Comparison of ENCODE assay signal across 27 cellular contexts in the genomic region with DNA sequence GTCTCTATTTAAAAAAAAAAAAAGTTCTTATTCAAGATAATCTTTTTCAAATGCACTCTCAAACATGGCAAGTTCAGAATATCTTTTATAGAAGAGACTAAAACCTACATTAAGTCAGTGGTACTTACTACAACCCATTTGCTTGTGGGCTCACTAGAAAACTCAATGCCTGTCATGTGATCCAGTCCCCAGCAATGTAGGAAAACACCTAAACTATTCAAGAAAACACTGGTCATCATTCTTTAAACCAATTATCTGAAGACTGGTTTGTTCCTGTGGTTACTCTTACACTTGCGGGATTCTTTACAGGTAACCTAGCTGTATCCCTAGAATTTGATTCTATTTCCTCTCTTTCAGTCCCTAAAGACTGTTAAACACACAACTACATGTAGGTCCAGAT.
"Had no signal": no experiment of that assay in that cellular context is flagged by ENCODE, and none has a peak within 500 bp of the region (broad histone marks: within the 10 kb centered on the region; RNA-seq: fewer than 3 reads in every experiment).

No MANE protein-coding gene starts in this region.

- H3K27ac Mint-ChIP-seq: activated naive CD4-positive, alpha-beta T cell treated with anti-CD3 and anti-CD28 coated beads for 36 hours; activated naive CD8-positive, alpha-beta T cell treated with anti-CD3 and anti-CD28 coated beads, Interleukin-2, amount 50 U/mL, for 24 hours; activated T-cell treated with anti-CD3 and anti-CD28 coated beads, Interleukin-2, amount 50 U/mL, for 24 hours; activated T-helper 2 cell treated with anti-CD3 and anti-CD28 coated beads, Interferon-gamma antibody, Interleukin-2, Interleukin-4, amounts not matched to agents 10 μg/mL and 5 μg/mL and 100 μg/mL, durations not matched to agents 14 hours and 24 hours and 36 hours; dendritic cell treated with granulocyte-macrophage colony-stimulating factor and Interleukin-4, amounts not matched to agents 40 ng/mL and 50 ng/mL, for 4 days; nephron progenitor cell; T-helper 2 cell treated with Interferon-gamma antibody and Interleukin-4, amounts not matched to agents 5 μg/mL and 100 μg/mL, for 36 hours had no signal

- H3K4me3 ChIP-seq: body of pancreas, cardiac muscle cell, testis, uterus had no signal

- H3K4me3 Mint-ChIP-seq: activated naive CD4-positive, alpha-beta T cell treated with anti-CD3 and anti-CD28 coated beads for 36 hours; activated naive CD8-positive, alpha-beta T cell treated with anti-CD3 and anti-CD28 coated beads, Interleukin-2, amount 50 U/mL, for 24 hours; activated T-cell treated with anti-CD3 and anti-CD28 coated beads, Interleukin-2, amount 50 U/mL, for 24 hours; dendritic cell treated with granulocyte-macrophage colony-stimulating factor and Interleukin-4, amounts not matched to agents 40 ng/mL and 50 ng/mL, for 4 days; memory B cell; nephron progenitor cell; T-helper 2 cell treated with Interferon-gamma antibody and Interleukin-4, amounts not matched to agents 5 μg/mL and 100 μg/mL, for 36 hours had no signal

- DNase-seq: activated CD4-positive, alpha-beta T cell treated with anti-CD3 and anti-CD28 coated beads, Interleukin-2, amount 50 U/mL, for 4 hours; activated CD8-positive, alpha-beta memory T cell treated with anti-CD3 and anti-CD28 coated beads for 24 hours; activated CD8-positive, alpha-beta memory T cell treated with anti-CD3 and anti-CD28 coated beads, Interleukin-2, amount 50 U/mL, for 4 hours; activated naive CD4-positive, alpha-beta T cell treated with anti-CD3 and anti-CD28 coated beads for 36 hours; activated naive CD8-positive, alpha-beta T cell treated with anti-CD3 and anti-CD28 coated beads, Interleukin-2, amount 50 U/mL, for 24 hours; activated T-cell treated with anti-CD3 and anti-CD28 coated beads, Interleukin-2, amount 50 U/mL, for 24 hours; body of pancreas; effector CD8-positive, alpha-beta T cell; foreskin melanocyte; glutamatergic neuron; hypothalamus; left ventricle myocardium superior; nephron progenitor cell; nucleus accumbens; small intestine; stimulated activated CD4-positive, alpha-beta T cell treated with anti-CD3 and anti-CD28 coated beads, Interleukin-15, amount 100 ng/mL, for 24 hours; stimulated activated naive CD4-positive, alpha-beta T cell; testis; uterus; WERI-Rb-1 had no signal

- H3K27me3 Mint-ChIP-seq: activated naive CD8-positive, alpha-beta T cell treated with anti-CD3 and anti-CD28 coated beads, Interleukin-2, amount 50 U/mL, for 24 hours; activated T-cell treated with anti-CD3 and anti-CD28 coated beads, Interleukin-2, amount 50 U/mL, for 24 hours; dendritic cell treated with granulocyte-macrophage colony-stimulating factor and Interleukin-4, amounts not matched to agents 40 ng/mL and 50 ng/mL, for 4 days; memory B cell had no signal

- FAIRE-seq: small intestine, TTC549 had no signal

- H3K4me1 ChIP-seq: testis, uterus had no signal

- ATAC-seq: activated naive CD8-positive, alpha-beta T cell treated with anti-CD3 and anti-CD28 coated beads, Interleukin-2, amount 50 U/mL, for 24 hours; body of pancreas; sciatic nerve had no signal

- H3K9me3 Mint-ChIP-seq: activated naive CD4-positive, alpha-beta T cell treated with anti-CD3 and anti-CD28 coated beads for 36 hours; activated naive CD8-positive, alpha-beta T cell treated with anti-CD3 and anti-CD28 coated beads, Interleukin-2, amount 50 U/mL, for 24 hours; activated T-cell treated with anti-CD3 and anti-CD28 coated beads, Interleukin-2, amount 50 U/mL, for 24 hours; activated T-helper 2 cell treated with anti-CD3 and anti-CD28 coated beads, Interferon-gamma antibody, Interleukin-2, Interleukin-4, amounts not matched to agents 10 μg/mL and 5 μg/mL and 100 μg/mL, durations not matched to agents 14 hours and 24 hours and 36 hours; dendritic cell treated with granulocyte-macrophage colony-stimulating factor and Interleukin-4, amounts not matched to agents 40 ng/mL and 50 ng/mL, for 4 days; memory B cell; nephron progenitor cell; T-helper 2 cell treated with Interferon-gamma antibody and Interleukin-4, amounts not matched to agents 5 μg/mL and 100 μg/mL, for 36 hours had no signal

- H3K27me3 ChIP-seq: body of pancreas, cardiac muscle cell, testis, uterus had no signal

- H3K36me3 ChIP-seq: uterus had no signal

- H3K4me1 Mint-ChIP-seq: nephron progenitor cell had no signal

- H3K9me3 ChIP-seq: body of pancreas, testis, uterus had no signal

- H3K27ac ChIP-seq: body of pancreas, testis, uterus, WERI-Rb-1 had no signal
